23 cellular contexts compared by ENCODE assay signal in genomic region chr5:85681871-85682270, GRCh38.
"Had no signal": no experiment of that assay in that cellular context is flagged by ENCODE, and none has a peak within 500 bp of the region (broad histone marks: within the 10 kb centered on the region; RNA-seq: fewer than 3 reads in every experiment).

No MANE protein-coding gene starts in this region.

- H3K27ac ChIP-seq: esophagus muscularis mucosa, foreskin keratinocyte, lower lobe of right lung, parathyroid adenoma, psoas muscle, sigmoid colon, spleen, testis, tibial artery had no signal

- H3K79me2 ChIP-seq: parathyroid adenoma had no signal

- DNase-seq: effector CD8-positive, alpha-beta T cell; foreskin keratinocyte; hypothalamus; left ventricle myocardium superior; lower lobe of right lung; mucosa of descending colon; naive B cell; psoas muscle; right cardiac atrium; sigmoid colon; spleen; stimulated activated CD4-positive, alpha-beta T cell treated with anti-CD3 and anti-CD28 coated beads, Interleukin-4, amount 100 ng/mL, for 4 hours; stimulated activated naive CD8-positive, alpha-beta T cell treated with anti-CD3 and anti-CD28 coated beads, Interleukin-15, Interleukin-2, amounts not matched to agents 100 U/mL and 50 U/mL, for 24 hours; substantia nigra; testis; tibial artery had no signal

- H3K27me3 ChIP-seq: esophagus muscularis mucosa, foreskin keratinocyte, sigmoid colon, spleen, testis, tibial artery had no signal

- H3K4me3 ChIP-seq: esophagus muscularis mucosa, lower lobe of right lung, mucosa of descending colon, psoas muscle, sigmoid colon, spleen, testis, tibial artery had no signal

- H3K36me3 ChIP-seq: esophagus muscularis mucosa, lower lobe of right lung, sigmoid colon, spleen, tibial artery had no signal

- FAIRE-seq: colon, endothelial cell of umbilical vein, keratinocyte had no signal

- H2AFZ ChIP-seq: parathyroid adenoma had no signal

- H3K4me1 ChIP-seq: esophagus muscularis mucosa, foreskin keratinocyte, lower lobe of right lung, parathyroid adenoma, psoas muscle, sigmoid colon, spleen, testis, tibial artery had no signal

- ATAC-seq: foreskin keratinocyte; left ventricle myocardium superior; lower lobe of right lung; mucosa of descending colon; natural killer cell treated with Interleukin-12 subunit alpha and Interleukin-12 subunit beta and Interleukin-15 and Interleukin-18, amount 100 ng/mL, for 72 hours; psoas muscle; right cardiac atrium; stimulated activated memory B cell treated with anti-CD40 and anti-IgM and Interleukin-4, amounts not matched to agents 10 μg/mL and 1 μg/mL and 100 μg/mL, for 72 hours; stimulated activated naive CD8-positive, alpha-beta T cell treated with anti-CD3 and anti-CD28 coated beads, Interleukin-15, Interleukin-2, amounts not matched to agents 100 U/mL and 50 U/mL, for 24 hours had no signal

- H3K9ac ChIP-seq: parathyroid adenoma had no signal

- H3K9me3 ChIP-seq: esophagus muscularis mucosa, lower lobe of right lung, mucosa of descending colon, sigmoid colon, spleen, testis, tibial artery had no signal
